29 cellular contexts compared by ENCODE assay signal in the genomic region with DNA sequence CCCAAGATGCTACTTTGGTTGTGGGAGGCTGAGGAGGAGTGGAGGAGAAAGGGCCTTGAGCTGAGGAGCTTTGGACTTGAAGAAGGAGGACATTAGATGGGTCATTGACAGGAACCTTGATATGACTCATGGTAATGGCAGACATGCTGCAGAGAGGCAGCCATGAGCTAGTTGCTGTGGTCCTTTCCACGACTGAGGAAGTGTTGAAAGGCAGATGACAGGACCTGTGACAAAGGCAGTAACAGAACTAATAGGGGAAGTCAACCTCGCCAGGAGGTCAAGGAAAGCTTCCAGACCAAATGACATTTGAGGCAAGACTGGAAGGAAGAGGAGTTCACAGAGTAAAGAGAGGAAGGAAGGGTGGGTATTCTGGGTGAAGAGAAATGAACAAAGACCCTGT. TPM values are rescaled to one million over a fixed set of nuclear protein-coding genes. Genes with fewer than 3 reads are reported as not detected.
DNase-seq lines count a peak whose midpoint lies in the region; ATAC-seq, FAIRE-seq and TF ChIP-seq lines count a peak whose summit lies in the region.
"Had no signal": no experiment of that assay in that cellular context is flagged by ENCODE, and none has a peak within 500 bp of the region (broad histone marks: within the 10 kb centered on the region; RNA-seq: fewer than 3 reads in every experiment).

No MANE protein-coding gene starts in this region.

- TF ChIP-seq CTCF in activated CD8-positive, alpha-beta T cell treated with anti-CD3 and anti-CD28 coated beads for 36 hours (IDR thresholded peaks at IDR 0.05), result no peak

- peak; percentile 58 for FAIRE-seq in GM12891 (lab: Jason Lieb, UNC)
- FAIRE-seq: endometrium, G401.6 had no signal

- no peaks in the 10 kb centered on the region for H3K27me3 Mint-ChIP-seq in activated CD8-positive, alpha-beta T cell treated with anti-CD3 and anti-CD28 coated beads, Interleukin-2, amount 10 ng/mL, durations not matched to agents 7 days and 5 days (ENCODE audit: low read depth)
- H3K27me3 Mint-ChIP-seq in activated CD8-positive, alpha-beta T cell treated with anti-CD3 and anti-CD28 coated beads for 36 hours, result no peaks in the 10 kb centered on the region
- H3K27me3 Mint-ChIP-seq in naive thymus-derived CD4-positive, alpha-beta T cell, result no peaks in the 10 kb centered on the region

- no peaks in the 10 kb centered on the region for H3K36me3 ChIP-seq in naive thymus-derived CD4-positive, alpha-beta T cell (ENCODE audit: control insufficient read depth in 2 of 3, insufficient read depth in 3 of 3, low read length in 3 of 3)

- CTCF ChIA-PET in activated CD8-positive, alpha-beta T cell treated with anti-CD3 and anti-CD28 coated beads, Interleukin-2, amount 10 ng/mL, durations not matched to agents 7 days and 5 days (lab: Charles Lee), result no interaction called here
- CTCF ChIA-PET in activated CD8-positive, alpha-beta T cell treated with anti-CD3 and anti-CD28 coated beads for 36 hours (lab: Charles Lee), result interaction anchor here (1.1 kb wide), 2 partner anchors 94 to 293 kb away, joined by 3 to 5 read pairs; no protein-coding TSS in a partner anchor
- CTCF ChIA-PET in naive thymus-derived CD4-positive, alpha-beta T cell (lab: Charles Lee), result no interaction called here

- peaks cover 35% of the 10 kb centered on the region for H3K4me1 Mint-ChIP-seq in activated CD8-positive, alpha-beta T cell treated with anti-CD3 and anti-CD28 coated beads, Interleukin-2, amount 10 ng/mL, durations not matched to agents 7 days and 5 days (ENCODE audit: low read depth)
- peaks cover 14% of the 10 kb centered on the region for H3K4me1 Mint-ChIP-seq in activated CD8-positive, alpha-beta T cell treated with anti-CD3 and anti-CD28 coated beads for 36 hours (ENCODE audit: low read depth)
- peaks cover 24 to 57% (median 37%) of the 10 kb centered on the region in 7 donors for H3K4me1 Mint-ChIP-seq in naive thymus-derived CD4-positive, alpha-beta T cell

- no peak overlapping the region for H3K4me3 ChIP-seq in naive thymus-derived CD4-positive, alpha-beta T cell (ENCODE audit: low read length)
- H3K4me3 ChIP-seq: PC-9, testis had no signal

- no peak overlapping the region for H3K4me3 Mint-ChIP-seq in activated CD8-positive, alpha-beta T cell treated with anti-CD3 and anti-CD28 coated beads, Interleukin-2, amount 10 ng/mL, durations not matched to agents 7 days and 5 days
- no peak overlapping the region for H3K4me3 Mint-ChIP-seq in activated CD8-positive, alpha-beta T cell treated with anti-CD3 and anti-CD28 coated beads for 36 hours
- peak overlapping the region; percentile 12 to 76 (median 49) for H3K4me3 Mint-ChIP-seq in naive thymus-derived CD4-positive, alpha-beta T cell
- H3K4me3 Mint-ChIP-seq: activated T-helper 1 cell treated with anti-CD3 and anti-CD28 coated beads, Interleukin-12 subunit alpha, Interleukin-12 subunit beta, Interleukin-2, Interleukin-4 antibody, amounts not matched to agents 30 ng/mL and 10 ng/mL and 1 ng/mL, durations not matched to agents 14 hours and 24 hours and 36 hours had no signal

- no peaks in the 10 kb centered on the region for H3K9me3 ChIP-seq in naive thymus-derived CD4-positive, alpha-beta T cell (ENCODE audit: control insufficient read depth in 2 of 3, low read length in 3 of 3)
- H3K9me3 ChIP-seq: testis had no signal

- peaks cover 0 to 22% of the 10 kb centered on the region in 2 donors for H3K4me1 ChIP-seq in naive thymus-derived CD4-positive, alpha-beta T cell (ENCODE audit: control insufficient read depth in 2 of 2, insufficient read depth in 2 of 2, low read length in 2 of 2)
- H3K4me1 ChIP-seq: testis had no signal

- no peak for TF ChIP-seq POLR2A in GM12891 (IDR thresholded peaks at IDR 0.05; ENCODE audit: low read depth, low read length)

- DNase-seq in activated CD8-positive, alpha-beta T cell treated with anti-CD3 and anti-CD28 coated beads, Interleukin-2, amount 10 ng/mL, durations not matched to agents 7 days and 5 days, result no peak
- DNase-seq in activated CD8-positive, alpha-beta T cell treated with anti-CD3 and anti-CD28 coated beads for 36 hours, result no peak
- DNase-seq in GM12891 (ENCODE audit: insufficient read length, low spot score) (no peak), SKM-1 treated with dmso at 0.1 percent for 144 hours (lab: John Stamatoyannopoulos, UW; ENCODE audit: unreplicated experiment) (peak; percentile 60), AG08396 (ENCODE audit: low spot score) (no peak)
- no peak for DNase-seq in naive thymus-derived CD4-positive, alpha-beta T cell
- DNase-seq: amygdala; CD8-positive, alpha-beta T cell; cortex of kidney; KG1; NCI-H1105; NCI-H2029 treated with DMSO at 0.1 percent for 48 hours; NCI-H345; PC-9; SHP77 treated with DMSO at 0.1 percent for 48 hours; T-helper 9 cell; testis had no signal

- ATAC-seq in activated CD8-positive, alpha-beta T cell treated with anti-CD3 and anti-CD28 coated beads, Interleukin-2, amount 10 ng/mL, durations not matched to agents 7 days and 5 days, result no peak
- no peak for ATAC-seq in activated CD8-positive, alpha-beta T cell treated with anti-CD3 and anti-CD28 coated beads for 36 hours
- peak; percentile 84 for ATAC-seq in naive thymus-derived CD4-positive, alpha-beta T cell
- no peak for ATAC-seq in HG03442 (IDR thresholded peaks at IDR 0.05; ENCODE audit: unreplicated experiment)
- ATAC-seq in GM19467 (IDR thresholded peaks at IDR 0.05; ENCODE audit: unreplicated experiment), result no peak
- ATAC-seq: CD8-positive, alpha-beta T cell; HCT116 had no signal

- H3K27ac Mint-ChIP-seq in activated CD8-positive, alpha-beta T cell treated with anti-CD3 and anti-CD28 coated beads, Interleukin-2, amount 10 ng/mL, durations not matched to agents 7 days and 5 days, result peak overlapping the region; percentile 12
- H3K27ac Mint-ChIP-seq in activated CD8-positive, alpha-beta T cell treated with anti-CD3 and anti-CD28 coated beads for 36 hours, result no peak overlapping the region
- H3K27ac Mint-ChIP-seq in naive thymus-derived CD4-positive, alpha-beta T cell, result peak overlapping the region; percentile 45 to 94 (median 65)
- H3K27ac Mint-ChIP-seq: CD8-positive, alpha-beta T cell had no signal

- peaks cover 3% of the 10 kb centered on the region for H3K36me3 Mint-ChIP-seq in activated CD8-positive, alpha-beta T cell treated with anti-CD3 and anti-CD28 coated beads, Interleukin-2, amount 10 ng/mL, durations not matched to agents 7 days and 5 days (ENCODE audit: low read depth)
- no peaks in the 10 kb centered on the region for H3K36me3 Mint-ChIP-seq in activated CD8-positive, alpha-beta T cell treated with anti-CD3 and anti-CD28 coated beads for 36 hours (ENCODE audit: low read depth)
- H3K36me3 Mint-ChIP-seq in naive thymus-derived CD4-positive, alpha-beta T cell, result peaks cover 0 to 10% (median 0%) of the 10 kb centered on the region in 5 donors
- H3K36me3 Mint-ChIP-seq: CD8-positive, alpha-beta T cell had no signal

- H3K9me3 Mint-ChIP-seq in activated CD8-positive, alpha-beta T cell treated with anti-CD3 and anti-CD28 coated beads, Interleukin-2, amount 10 ng/mL, durations not matched to agents 7 days and 5 days (ENCODE audit: insufficient read depth), result no peaks in the 10 kb centered on the region
- no peaks in the 10 kb centered on the region for H3K9me3 Mint-ChIP-seq in activated CD8-positive, alpha-beta T cell treated with anti-CD3 and anti-CD28 coated beads for 36 hours
- peaks cover 0 to 7% (median 0%) of the 10 kb centered on the region in 11 donors for H3K9me3 Mint-ChIP-seq in naive thymus-derived CD4-positive, alpha-beta T cell
- H3K9me3 Mint-ChIP-seq: CD8-positive, alpha-beta T cell had no signal

- no peaks in the 10 kb centered on the region for H3K27me3 ChIP-seq in naive thymus-derived CD4-positive, alpha-beta T cell (ENCODE audit: control insufficient read depth in 2 of 2, insufficient read depth in 2 of 2, low read length in 2 of 2)
- H3K27me3 ChIP-seq: testis had no signal

- POLR2A ChIA-PET in activated CD8-positive, alpha-beta T cell treated with anti-CD3 and anti-CD28 coated beads, Interleukin-2, amount 10 ng/mL, durations not matched to agents 7 days and 5 days (lab: Charles Lee), result no interaction called here
- POLR2A ChIA-PET in activated CD8-positive, alpha-beta T cell treated with anti-CD3 and anti-CD28 coated beads for 36 hours (lab: Charles Lee), result no interaction called here
- POLR2A ChIA-PET in naive thymus-derived CD4-positive, alpha-beta T cell (lab: Charles Lee), result interaction anchor here (1.0 to 1.7 kb wide), 4 partner anchors 13 to 40 kb away, joined by 3 to 4 read pairs (median 3); no protein-coding TSS in a partner anchor

- intact Hi-C loops in activated CD8-positive, alpha-beta T cell treated with anti-CD3 and anti-CD28 coated beads for 36 hours (cut with micrococcal nuclease), result no loop called here
- intact Hi-C loops in naive thymus-derived CD4-positive, alpha-beta T cell (cut with micrococcal nuclease), result no loop called here

- H3K27ac ChIP-seq in naive thymus-derived CD4-positive, alpha-beta T cell (ENCODE audit: low read depth, low read length), result no peak overlapping the region
- H3K27ac ChIP-seq: PC-9, testis had no signal

TF ChIP-seq in GM12891, 5 proteins besides CTCF, POLR2A, EP300 and RAD21:
- TF ChIP-seq POLR2AphosphoS5 (IDR thresholded peaks at IDR 0.05; ENCODE audit: low read depth, low read length) (no peak), POU2F2 (IDR thresholded peaks at IDR 0.05; ENCODE audit: low read depth, low read length) (no peak), PAX5 (IDR thresholded peaks at IDR 0.05; ENCODE audit: insufficient read depth, low read length, severe bottlenecking) (no peak), TAF1 (IDR thresholded peaks at IDR 0.05; ENCODE audit: low read depth, low read length) (no peak), SPI1 (IDR thresholded peaks at IDR 0.05; ENCODE audit: low read depth, low read length) (no peak)
TF ChIP-seq in GM12891: peak in this region for 0.

RNA-seq across cellular contexts. Expression of a gene that starts 7.6 kb away (rescaled TPM):
- total RNA-seq in activated CD8-positive, alpha-beta T cell treated with anti-CD3 and anti-CD28 coated beads, Interleukin-2, amount 10 ng/mL, durations not matched to agents 7 days and 5 days, result 1 to 10 TPM; 1.6 to 1.7 TPM
- total RNA-seq in activated CD8-positive, alpha-beta T cell treated with anti-CD3 and anti-CD28 coated beads for 36 hours, result under 1 TPM; 0.16 to 0.38 TPM
- polyA plus RNA-seq in GM12891 (2012; ENCODE audit: low read depth, missing spikeins), result 0.69 TPM
- under 1 TPM in 3 of 5 experiments, not detected in 2; 0.13 to 0.82 (median 0.29) TPM for total RNA-seq in naive thymus-derived CD4-positive, alpha-beta T cell
- not detected for polyA plus RNA-seq in naive thymus-derived CD4-positive, alpha-beta T cell
- total RNA-seq: glomerular endothelial cell, kidney epithelial cell, lung microvascular endothelial cell, PC-9, pulmonary artery endothelial cell had no signal

RNA-seq across cellular contexts. Expression of a gene that starts 48.5 kb away (rescaled TPM):
- total RNA-seq in activated CD8-positive, alpha-beta T cell treated with anti-CD3 and anti-CD28 coated beads, Interleukin-2, amount 10 ng/mL, durations not matched to agents 7 days and 5 days, result 100 to 1,000 TPM; 286 to 303 TPM
- 100 to 1,000 TPM; 117 to 123 TPM for total RNA-seq in activated CD8-positive, alpha-beta T cell treated with anti-CD3 and anti-CD28 coated beads for 36 hours
- 111 TPM for polyA plus RNA-seq in GM12891 (2012; ENCODE audit: low read depth, missing spikeins)
- 100 to 1,000 TPM in 4 of 5 experiments, 10 to 100 TPM in 1; 71.8 to 262 (median 156) TPM for total RNA-seq in naive thymus-derived CD4-positive, alpha-beta T cell
- 100 to 1,000 TPM in 1 of 2 donors, 10 to 100 TPM in 1; 85.3 to 209 TPM for polyA plus RNA-seq in naive thymus-derived CD4-positive, alpha-beta T cell
- total RNA-seq: fibroblast of lung, glomerular endothelial cell, kidney epithelial cell, lung microvascular endothelial cell, PC-9, pulmonary artery endothelial cell had no signal
- polyA plus RNA-seq: AG04450, fibroblast of lung had no signal

Comparison
In these comparisons a context has a peak if more than half of its experiments do, and no peak if none do; other contexts are left out.
1. H3K4me3 Mint-ChIP-seq: peak in naive thymus-derived CD4-positive, alpha-beta T cell (10 of 10); none in activated CD8-positive, alpha-beta T cell treated with anti-CD3 and anti-CD28 coated beads, Interleukin-2, amount 10 ng/mL, durations not matched to agents 7 days and 5 days (single experiment) and activated CD8-positive, alpha-beta T cell treated with anti-CD3 and anti-CD28 coated beads for 36 hours (single experiment).